1 cellular context compared by ENCODE assay signal in genomic region chr9:113326230-113326629, GRCh38.
TF ChIP-seq lines count a peak whose summit lies in the region.

No MANE protein-coding gene starts in this region.

TF ChIP-seq in K562, 482 proteins besides CTCF, POLR2A, EP300 and RAD21:
- TF ChIP-seq HMBOX1 (IDR thresholded peaks at IDR 0.05) (no peak), ELF4 (CRISPR knock-in tag; IDR thresholded peaks at IDR 0.05) (no peak), PHB2 (IDR thresholded peaks at IDR 0.05; ENCODE audit: low read depth) (no peak), ZNF512 (tag; IDR thresholded peaks at IDR 0.05) (peak; percentile 54), GATAD2A (IDR thresholded peaks at IDR 0.05) (no peak)
